ENCODE assay signal across 12 cellular contexts in genomic region chr14:55514819-55515470, GRCh38.
DNase-seq lines count a peak whose midpoint lies in the region; ATAC-seq and TF ChIP-seq lines count a peak whose summit lies in the region.
"Had no signal": no experiment of that assay in that cellular context is flagged by ENCODE, and none has a peak within 500 bp of the region (broad histone marks: within the 10 kb centered on the region; RNA-seq: fewer than 3 reads in every experiment).

No MANE protein-coding gene starts in this region.

- peak overlapping the region; percentile 76 for H3K27ac ChIP-seq in RWPE1

- ATAC-seq in GM18517 (IDR thresholded peaks at IDR 0.05; ENCODE audit: unreplicated experiment), result no peak
- ATAC-seq: activated CD4-positive, CD25-positive, alpha-beta regulatory T cell treated with anti-CD3 and anti-CD28 coated beads, Interleukin-2, amount 50 U/mL, for 24 hours had no signal

- DNase-seq in GM03348 (ENCODE audit: low spot score) (peak; percentile 37), RWPE1 (ENCODE audit: low spot score) (peak; percentile 48), fibroblast of pulmonary artery (ENCODE audit: low read depth) (peak; percentile 76), retinal pigment epithelial cell (ENCODE audit: low read depth) (peak; percentile 80), globus pallidus (ENCODE audit: low spot score) (no peak)
- DNase-seq in activated CD4-positive, alpha-beta T cell treated with anti-CD3 and anti-CD28 coated beads for 48 hours, result no peak
- DNase-seq in stimulated activated CD4-positive, alpha-beta T cell treated with anti-CD3 and anti-CD28 coated beads, Interleukin-4, amount 100 ng/mL, for 24 hours, result no peak
- DNase-seq: activated effector memory CD4-positive, alpha-beta T cell treated with Interleukin-2 at 50 U/mL for 16 hours; NCI-H2171; SHP77 treated with DMSO at 0.1 percent for 48 hours had no signal

- H3K4me3 ChIP-seq in fibroblast of pulmonary artery (replicated peaks; ENCODE audit: low read depth, low read length) (no peak overlapping the region), retinal pigment epithelial cell (ENCODE audit: low read length) (no peak overlapping the region)

- POLR2A ChIA-PET in RWPE1 (lab: Yijun Ruan, JAX; ENCODE audit: low non-redundant PET), result no interaction called here

- CTCF ChIA-PET in RWPE1 (lab: Yijun Ruan, JAX), result interaction anchor here (0.6 to 1.2 kb wide), 2 partner anchors 68 to 1387 kb away, joined by 4 to 5 read pairs; no protein-coding TSS in a partner anchor

- TF ChIP-seq CTCF in RWPE1 (conservative IDR thresholded peaks at IDR 0.05; ENCODE audit: low read depth), result no peak
- TF ChIP-seq CTCF in fibroblast of pulmonary artery (IDR thresholded peaks at IDR 0.05; ENCODE audit: low read length, missing control alignments), result no peak
- TF ChIP-seq CTCF in retinal pigment epithelial cell (conservative IDR thresholded peaks at IDR 0.05; ENCODE audit: low read depth, low read length), result no peak

Comparison
In these comparisons a context has a peak if more than half of its experiments do, and no peak if none do; other contexts are left out.
1. DNase-seq: peak in GM03348 (single experiment), RWPE1 (single experiment), fibroblast of pulmonary artery (single experiment) and retinal pigment epithelial cell (single experiment); none in activated CD4-positive, alpha-beta T cell treated with anti-CD3 and anti-CD28 coated beads for 48 hours (single experiment), globus pallidus (single experiment) and stimulated activated CD4-positive, alpha-beta T cell treated with anti-CD3 and anti-CD28 coated beads, Interleukin-4, amount 100 ng/mL, for 24 hours (single experiment).